ENCODE assay signal across 1 cellular context in genomic region chr3:39114456-39114855, GRCh38.
TF ChIP-seq lines count a peak whose summit lies in the region.

No MANE protein-coding gene starts in this region.

TF ChIP-seq in K562, 482 proteins besides CTCF, POLR2A, EP300 and RAD21:
- no peak for TF ChIP-seq ETV5 (CRISPR knock-in tag; IDR thresholded peaks at IDR 0.05; ENCODE audit: low read depth)
- no peak for TF ChIP-seq CEBPG (CRISPR knock-in tag; IDR thresholded peaks at IDR 0.05)
- TF ChIP-seq CEBPG (tag; conservative IDR thresholded peaks at IDR 0.05 in 1 of 2, IDR thresholded peaks at IDR 0.05 in 1 of 2): no peak
- no peak for TF ChIP-seq TARDBP (IDR thresholded peaks at IDR 0.05)
- TF ChIP-seq HDAC1 (IDR thresholded peaks at IDR 0.05): no peak
- no peak for TF ChIP-seq MCM3 (IDR thresholded peaks at IDR 0.05)
- TF ChIP-seq ZNF639 (CRISPR knock-in tag; conservative IDR thresholded peaks at IDR 0.05 in 1 of 2, IDR thresholded peaks at IDR 0.05 in 1 of 2): no peak
- TF ChIP-seq E2F3 (CRISPR knock-in tag; IDR thresholded peaks at IDR 0.05): no peak
- TF ChIP-seq SIN3A (IDR thresholded peaks at IDR 0.05; ENCODE audit: borderline replicate concordance in 2 of 2, control insufficient read depth in 1 of 2, low read depth in 2 of 2, low read length in 2 of 2): no peak
- TF ChIP-seq ZNF511 (CRISPR knock-in tag; IDR thresholded peaks at IDR 0.05): no peak
- no peak for TF ChIP-seq ZNF184 (CRISPR knock-in tag; IDR thresholded peaks at IDR 0.05)
- no peak for TF ChIP-seq ZNF324 (CRISPR knock-in tag; IDR thresholded peaks at IDR 0.05)
- no peak for TF ChIP-seq E4F1 (CRISPR knock-in tag; IDR thresholded peaks at IDR 0.05; ENCODE audit: borderline replicate concordance)
